Comparison of ENCODE assay signal across 22 cellular contexts in the genomic region with DNA sequence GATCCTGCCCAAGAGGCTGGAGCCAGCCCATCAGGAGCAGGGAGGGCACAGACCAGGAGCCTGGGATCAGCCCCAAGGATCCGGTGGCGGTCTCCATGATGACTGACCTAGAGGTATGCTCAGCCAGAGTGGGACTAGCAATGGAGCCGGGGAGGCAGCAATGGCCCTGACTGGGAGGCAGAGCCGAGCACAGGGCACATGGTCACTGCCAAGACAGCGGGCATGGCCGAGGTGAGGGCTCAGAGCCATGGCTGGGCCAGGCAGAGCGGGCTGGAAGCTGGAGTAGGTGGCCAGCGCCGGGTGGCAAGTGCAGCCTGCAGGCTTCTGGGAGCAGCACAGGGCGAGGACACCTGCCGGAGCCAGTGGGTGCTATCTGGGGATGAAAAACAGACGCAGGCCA.
"Had no signal": no experiment of that assay in that cellular context is flagged by ENCODE, and none has a peak within 500 bp of the region (broad histone marks: within the 10 kb centered on the region; RNA-seq: fewer than 3 reads in every experiment).

No MANE protein-coding gene starts in this region.

- H3K27me3 ChIP-seq: adrenal gland, body of pancreas had no signal

- DNase-seq: activated CD4-positive, alpha-beta memory T cell treated with anti-CD3 and anti-CD28 coated beads, Interleukin-2, amount 10 ng/mL, durations not matched to agents 7 days and 5 days; activated CD4-positive, alpha-beta T cell treated with anti-CD3 and anti-CD28 coated beads for 1 hour; activated CD4-positive, alpha-beta T cell treated with anti-CD3 and anti-CD28 coated beads for 4 hours; activated CD4-positive, alpha-beta T cell treated with anti-CD3 and anti-CD28 coated beads, Interleukin-2, amount 10 ng/mL, durations not matched to agents 7 days and 5 days; activated CD4-positive, alpha-beta T cell treated with anti-CD3 and anti-CD28 coated beads, Interleukin-2, amount 50 U/mL, for 4 hours; activated CD8-positive, alpha-beta memory T cell treated with anti-CD3 and anti-CD28 coated beads for 24 hours; activated effector memory CD4-positive, alpha-beta T cell treated with Interleukin-2 at 50 U/mL for 16 hours; activated naive CD4-positive, alpha-beta T cell treated with anti-CD3 and anti-CD28 coated beads for 36 hours; activated naive CD8-positive, alpha-beta T cell treated with anti-CD3 and anti-CD28 coated beads for 36 hours; activated naive CD8-positive, alpha-beta T cell treated with anti-CD3 and anti-CD28 coated beads, Interleukin-2, amount 50 U/mL, for 24 hours; activated T-cell treated with anti-CD3 and anti-CD28 coated beads, Interleukin-2, amount 50 U/mL, for 4 hours; adrenal gland; aorta; body of pancreas; cortex of kidney; effector CD8-positive, alpha-beta T cell; foreskin fibroblast; gastrocnemius medialis; T-helper 1 cell; T-helper 2 cell had no signal

- H3K4me1 ChIP-seq: adrenal gland, body of pancreas, gastrocnemius medialis had no signal

- H3K9me3 ChIP-seq: adrenal gland, body of pancreas, gastrocnemius medialis had no signal

- H3K4me3 ChIP-seq: adrenal gland, body of pancreas, gastrocnemius medialis had no signal

- H3K27ac ChIP-seq: adrenal gland, body of pancreas, epithelial cell of prostate, gastrocnemius medialis, VCaP had no signal

- H3K36me3 ChIP-seq: adrenal gland, gastrocnemius medialis had no signal
